13 cellular contexts compared by ENCODE assay signal in the genomic region with DNA sequence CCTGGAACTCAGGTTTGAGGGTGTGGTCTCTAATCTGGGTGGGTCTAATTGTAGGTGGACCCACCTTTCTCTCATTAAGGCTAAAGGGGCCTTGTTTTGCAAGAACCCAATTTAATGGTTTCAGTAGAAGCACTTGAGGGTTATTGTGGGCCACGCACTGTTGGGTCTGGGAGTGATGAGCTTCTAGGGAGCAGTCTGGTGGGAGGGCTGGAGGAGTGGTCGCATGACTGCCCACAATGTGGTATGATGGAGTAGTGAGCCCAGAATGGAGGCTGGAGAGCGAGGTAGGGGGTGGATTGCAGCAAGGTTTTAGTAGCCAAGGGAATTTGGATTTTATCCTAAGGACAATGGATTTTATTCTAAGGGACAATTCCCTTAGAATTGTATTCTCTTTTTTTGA. TPM values are rescaled to one million over a fixed set of nuclear protein-coding genes. Genes with fewer than 3 reads are reported as not detected.
DNase-seq lines count a peak whose midpoint lies in the region; ATAC-seq, FAIRE-seq and TF ChIP-seq lines count a peak whose summit lies in the region.
"Had no signal": no experiment of that assay in that cellular context is flagged by ENCODE, and none has a peak within 500 bp of the region (broad histone marks: within the 10 kb centered on the region; RNA-seq: fewer than 3 reads in every experiment).

No MANE protein-coding gene starts in this region.

- H2AK5ac ChIP-seq in IMR-90 (ENCODE audit: low read depth, low read length) (no peak overlapping the region), neuronal stem cell (ENCODE audit: low read depth, low read length) (no peak overlapping the region)

- H3K4me1 Mint-ChIP-seq in CD8-positive, alpha-beta memory T cell = peaks cover 64 to 81% (median 69%) of the 10 kb centered on the region in 3 donors
- H3K4me1 Mint-ChIP-seq in astrocyte (ENCODE audit: low read depth, unreplicated experiment) = peaks cover 14% of the 10 kb centered on the region
- peaks cover 30% of the 10 kb centered on the region for H3K4me1 Mint-ChIP-seq in nephron

- H2BK12ac ChIP-seq in neuronal stem cell (ENCODE audit: low read length) = no peak overlapping the region

- CTCF ChIA-PET in CD8-positive, alpha-beta memory T cell (lab: Charles Lee) = interaction anchor here (1.3 to 1.6 kb wide), 2 partner anchors 13 to 14 kb away, joined by 5 to 8 read pairs; no protein-coding TSS in a partner anchor
- CTCF ChIA-PET in IMR-90 (lab: Yijun Ruan, JAX) = interaction anchor here (1.1 kb wide), 1 partner anchor 14 kb away, joined by 3 read pairs; no protein-coding TSS in a partner anchor

- ATAC-seq in IMR-90 (ENCODE audit: low read depth) = no peak
- no peak for ATAC-seq in upper lobe of right lung
- no peak for ATAC-seq in HG03108 (IDR thresholded peaks at IDR 0.05; ENCODE audit: unreplicated experiment)

- no peak overlapping the region for H4K8ac ChIP-seq in IMR-90 (ENCODE audit: low read depth in 2 of 2, low read length in 2 of 2)
- no peak overlapping the region for H4K8ac ChIP-seq in neuronal stem cell (ENCODE audit: low read depth, low read length)

- peaks cover 6 to 65% (median 10%) of the 10 kb centered on the region in 3 donors for H3K36me3 Mint-ChIP-seq in CD8-positive, alpha-beta memory T cell
- peaks cover 35% of the 10 kb centered on the region for H3K36me3 Mint-ChIP-seq in astrocyte (ENCODE audit: low read depth, unreplicated experiment)
- H3K36me3 Mint-ChIP-seq in nephron (ENCODE audit: low read depth) = peaks cover 44% of the 10 kb centered on the region

- H3K36me3 ChIP-seq in CD8-positive, alpha-beta memory T cell (ENCODE audit: insufficient read depth, low read length) = peaks cover 12% of the 10 kb centered on the region
- peaks cover 19% of the 10 kb centered on the region for H3K36me3 ChIP-seq in IMR-90 (ENCODE audit: control insufficient read depth, insufficient read depth, low read length)
- peaks cover 9% of the 10 kb centered on the region for H3K36me3 ChIP-seq in astrocyte (ENCODE audit: insufficient read depth, low read length)
- peaks cover 28% of the 10 kb centered on the region for H3K36me3 ChIP-seq in upper lobe of right lung
- peaks cover 16 to 57% of the 10 kb centered on the region in 2 donors for H3K36me3 ChIP-seq in neuronal stem cell (replicated peaks in 1 of 2; ENCODE audit: control insufficient read depth in 2 of 2, insufficient read depth in 2 of 2, low read length in 2 of 2)

- H3K4ac ChIP-seq in IMR-90 (ENCODE audit: low read depth, low read length) (no peak overlapping the region), neuronal stem cell (ENCODE audit: low read length) (no peak overlapping the region)

- H3K4me2 ChIP-seq in IMR-90 (ENCODE audit: low read depth, low read length) (peak overlapping the region; percentile 93; the same call in 1 of the 2 replicates), astrocyte (ENCODE audit: low read length) (peak overlapping the region; percentile 92), neuronal stem cell (ENCODE audit: insufficient read depth, low read length, poor library complexity, severe bottlenecking) (no peak overlapping the region)

- H2BK15ac ChIP-seq in IMR-90 (ENCODE audit: low read depth, low read length) (no peak overlapping the region), neuronal stem cell (ENCODE audit: low read length) (no peak overlapping the region)

- peaks cover 75% of the 10 kb centered on the region for H3K79me2 ChIP-seq in astrocyte (ENCODE audit: insufficient read depth, low read length)

- H3K27ac Mint-ChIP-seq in CD8-positive, alpha-beta memory T cell = peak overlapping the region; percentile 26 to 97 (median 92)
- H3K27ac Mint-ChIP-seq in astrocyte (ENCODE audit: unreplicated experiment) (no peak overlapping the region), nephron (peak overlapping the region in 1 of 3 experiments; percentile 56)

- H4K91ac ChIP-seq in IMR-90 (ENCODE audit: insufficient read depth, low read depth, low read length) (no peak overlapping the region), neuronal stem cell (ENCODE audit: low read depth, low read length, poor library complexity) (no peak overlapping the region)

- H4K5ac ChIP-seq in IMR-90 (ENCODE audit: low read depth, low read length) = no peak overlapping the region

- H4K20me1 ChIP-seq in IMR-90 (ENCODE audit: insufficient read depth, low read length) (peaks cover 32% of the 10 kb centered on the region), astrocyte (ENCODE audit: insufficient read depth, low read length) (peaks cover 54% of the 10 kb centered on the region)

- in situ Hi-C loops in IMR-90 (cut with MboI; ENCODE audit: low sequenced_read_pairs) = no loop called here

- H3K27ac ChIP-seq in CD8-positive, alpha-beta memory T cell (ENCODE audit: low read depth, low read length) = no peak overlapping the region
- H3K27ac ChIP-seq in IMR-90 (ENCODE audit: insufficient read depth, low read length) (no peak overlapping the region), astrocyte (ENCODE audit: low read depth, low read length) (no peak overlapping the region), upper lobe of right lung (no peak overlapping the region), neuronal stem cell (replicated peaks; ENCODE audit: low read length) (no peak overlapping the region)

- H3K4me3 ChIP-seq in CD8-positive, alpha-beta memory T cell (ENCODE audit: low read length) = peak overlapping the region; percentile 89
- H3K4me3 ChIP-seq in IMR-90 (ENCODE audit: insufficient read depth, low read depth, low read length) (no peak overlapping the region), astrocyte (ENCODE audit: insufficient read depth, low read depth, low read length) (no peak overlapping the region), upper lobe of right lung (no peak overlapping the region), neuronal stem cell (ENCODE audit: low read length in 2 of 2) (no peak overlapping the region)

- no peak for TF ChIP-seq CTCF in IMR-90 (conservative IDR thresholded peaks at IDR 0.05; ENCODE audit: low read depth, low read length)
- no peak for TF ChIP-seq CTCF in astrocyte (IDR thresholded peaks at IDR 0.05; ENCODE audit: insufficient read depth, low read depth, low read length)
- no peak for TF ChIP-seq CTCF in nephron (IDR thresholded peaks at IDR 0.05; ENCODE audit: unreplicated experiment in 3 of 3)
- TF ChIP-seq CTCF in upper lobe of right lung (IDR thresholded peaks at IDR 0.05) = no peak

- no peak for DNase-seq in CD8-positive, alpha-beta memory T cell
- DNase-seq in IMR-90 (no peak), astrocyte (ENCODE audit: low read depth) (no peak), upper lobe of right lung (no peak), neuronal stem cell (ENCODE audit: low spot score) (no peak), NCI-H226 (no peak)
- DNase-seq: dermis blood vessel endothelial cell, EL, NCI-H2107, SHP77 had no signal

- TF ChIP-seq RAD21 in IMR-90 (IDR thresholded peaks at IDR 0.05; ENCODE audit: low read length) = no peak

- no peak for TF ChIP-seq POLR2A in IMR-90 (IDR thresholded peaks at IDR 0.05; ENCODE audit: low read depth, low read length)

- POLR2A ChIA-PET in CD8-positive, alpha-beta memory T cell (lab: Charles Lee) = no interaction called here
- POLR2A ChIA-PET in IMR-90 (lab: Charles Lee; ENCODE audit: unreplicated experiment) = no interaction called here

- H3K9me3 ChIP-seq in CD8-positive, alpha-beta memory T cell (ENCODE audit: low read length) = no peaks in the 10 kb centered on the region
- H3K9me3 ChIP-seq in IMR-90 (ENCODE audit: control insufficient read depth, insufficient read depth, low read length) = no peaks in the 10 kb centered on the region
- no peaks in the 10 kb centered on the region for H3K9me3 ChIP-seq in astrocyte (ENCODE audit: insufficient read depth, low read depth, low read length)
- H3K9me3 ChIP-seq in upper lobe of right lung = no peaks in the 10 kb centered on the region
- H3K9me3 ChIP-seq in neuronal stem cell (replicated peaks in 1 of 2; ENCODE audit: control insufficient read depth in 2 of 2, insufficient read depth in 1 of 2, low read depth in 1 of 2, low read length in 2 of 2) = peaks cover 0 to 3% of the 10 kb centered on the region in 2 donors

- intact Hi-C loops in IMR-90 (cut with micrococcal nuclease) = no loop called here
- intact Hi-C loops in upper lobe of right lung (cut with DNase I) = no loop called here

- H2AFZ ChIP-seq in IMR-90 (replicated peaks; ENCODE audit: low read length, poor library complexity) = no peak overlapping the region
- H2AFZ ChIP-seq in astrocyte (ENCODE audit: low read depth, low read length) = no peak overlapping the region
- no peak overlapping the region for H2AFZ ChIP-seq in neuronal stem cell (ENCODE audit: low read length)

- no peak overlapping the region for H2BK20ac ChIP-seq in IMR-90 (ENCODE audit: low read depth, low read length)

- no peaks in the 10 kb centered on the region for H3K27me3 ChIP-seq in CD8-positive, alpha-beta memory T cell (ENCODE audit: insufficient read depth, low read length, poor library complexity, severe bottlenecking)
- H3K27me3 ChIP-seq in IMR-90 (ENCODE audit: control insufficient read depth, insufficient read depth, low read length) (no peaks in the 10 kb centered on the region), astrocyte (ENCODE audit: insufficient read depth, low read length) (no peaks in the 10 kb centered on the region), upper lobe of right lung (no peaks in the 10 kb centered on the region), neuronal stem cell (ENCODE audit: control insufficient read depth in 3 of 3, insufficient read depth in 3 of 3, low read depth in 1 of 3, low read length in 3 of 3) (no peaks in the 10 kb centered on the region)

- BruUV-seq in IMR-90 (replicated peaks; lab: Mats Ljungman, UMichigan) = no TSS peak

- H3K4me1 ChIP-seq in CD8-positive, alpha-beta memory T cell (ENCODE audit: insufficient read depth, low read length) = peaks cover 47% of the 10 kb centered on the region
- H3K4me1 ChIP-seq in IMR-90 (ENCODE audit: control insufficient read depth, insufficient read depth, low read length) (peaks cover 5% of the 10 kb centered on the region; the same call in 1 of the 2 replicates), astrocyte (ENCODE audit: insufficient read depth, low read length) (peaks cover 24% of the 10 kb centered on the region), upper lobe of right lung (peaks cover 19% of the 10 kb centered on the region), neuronal stem cell (ENCODE audit: control insufficient read depth in 2 of 2, insufficient read depth in 1 of 2, low read depth in 1 of 2, low read length in 2 of 2) (peaks cover 0 to 11% of the 10 kb centered on the region in 2 donors)

- no peak overlapping the region for H2BK5ac ChIP-seq in IMR-90 (ENCODE audit: low read depth, low read length, poor library complexity, severe bottlenecking)
- H2BK5ac ChIP-seq in neuronal stem cell (ENCODE audit: low read length) = no peak overlapping the region

- H2BK120ac ChIP-seq in IMR-90 (ENCODE audit: low read depth, low read length) = no peak overlapping the region
- no peak overlapping the region for H2BK120ac ChIP-seq in neuronal stem cell (ENCODE audit: low read depth, low read length)

- WGBS in IMR-90 (ENCODE audit: extremely low coverage in 2 of 2, insufficient read length in 1 of 2), 2 experiments = no CpG with 5 or more reads among the region's 3 CpGs
- no CpG with 5 or more reads among the region's 3 CpGs for WGBS in neuronal stem cell (ENCODE audit: extremely low coverage in 2 of 2, insufficient read length in 2 of 2, insufficient replicate concordance in 1 of 2), 2 donors

- H3K4me3 Mint-ChIP-seq in CD8-positive, alpha-beta memory T cell = peak overlapping the region; percentile 98 to 100 (median 99)
- peak overlapping the region; percentile 94 for H3K4me3 Mint-ChIP-seq in astrocyte (ENCODE audit: unreplicated experiment)
- peak overlapping the region; percentile 91 to 98 (median 97) for H3K4me3 Mint-ChIP-seq in nephron

- peaks cover 3 to 6% (median 4%) of the 10 kb centered on the region in 5 donors for H3K9me3 Mint-ChIP-seq in CD8-positive, alpha-beta memory T cell
- H3K9me3 Mint-ChIP-seq in astrocyte (ENCODE audit: unreplicated experiment) (peaks cover 5% of the 10 kb centered on the region), nephron (peaks cover 2% of the 10 kb centered on the region)

- dilution Hi-C loops in IMR-90 (cut with HindIII; ENCODE audit: low sequenced_read_pairs, unreplicated experiment) = no loop called here

- H3K14ac ChIP-seq in IMR-90 (replicated peaks; ENCODE audit: low read depth, low read length) (0 out of 2 replicates have a peak overlapping the region, but pooled peaks have one; percentile 21), neuronal stem cell (ENCODE audit: low read length) (no peak overlapping the region)

- peaks cover 19% of the 10 kb centered on the region for H3K9me1 ChIP-seq in IMR-90 (ENCODE audit: insufficient read depth, low read length)

- peak overlapping the region; percentile 56; the same call in 1 of the 2 replicates for H3K23ac ChIP-seq in IMR-90 (ENCODE audit: low read depth, low read length)
- no peak overlapping the region for H3K23ac ChIP-seq in neuronal stem cell (ENCODE audit: low read depth, low read length, poor library complexity)

- H2AK9ac ChIP-seq in IMR-90 (replicated peaks; ENCODE audit: low read depth, low read length, poor library complexity) = no peak overlapping the region

- H3K27me3 Mint-ChIP-seq in CD8-positive, alpha-beta memory T cell = no peaks in the 10 kb centered on the region
- no peaks in the 10 kb centered on the region for H3K27me3 Mint-ChIP-seq in astrocyte (ENCODE audit: low read depth, unreplicated experiment)
- peaks cover 3% of the 10 kb centered on the region for H3K27me3 Mint-ChIP-seq in nephron (ENCODE audit: low read depth)

- no peak overlapping the region for H3K9ac ChIP-seq in IMR-90 (ENCODE audit: low read depth, low read length)
- no peak overlapping the region for H3K9ac ChIP-seq in astrocyte (ENCODE audit: low read length)
- H3K9ac ChIP-seq in neuronal stem cell (ENCODE audit: low read depth, low read length, poor library complexity) = no peak overlapping the region

- no peak overlapping the region for H3K56ac ChIP-seq in IMR-90 (ENCODE audit: extremely low read depth, insufficient read depth, low read length)

- peaks cover 38 to 68% of the 10 kb centered on the region in 2 experiments for H3K79me1 ChIP-seq in IMR-90 (ENCODE audit: low read depth in 1 of 2, low read length in 2 of 2)
- peaks cover 3% of the 10 kb centered on the region for H3K79me1 ChIP-seq in neuronal stem cell (ENCODE audit: low read depth, low read length)

- no peak for FAIRE-seq in astrocyte (lab: Jason Lieb, UNC)
- FAIRE-seq: HTR-8/SVneo had no signal

- no peak overlapping the region for H3K18ac ChIP-seq in IMR-90 (ENCODE audit: low read depth, low read length)
- no peak overlapping the region for H3K18ac ChIP-seq in neuronal stem cell (ENCODE audit: low read length)

RNA-seq across cellular contexts. Expression of a gene that starts 2.7 kb away (rescaled TPM):
- 10 to 100 TPM; 57.6 to 60.0 TPM for total RNA-seq in CD8-positive, alpha-beta memory T cell
- 23.3 TPM for polyA plus RNA-seq in CD8-positive, alpha-beta memory T cell
- 7.8 and 9.0 TPM in 2 replicates for total RNA-seq in IMR-90 (2012; rRNA removed)
- 15.0 and 18.8 TPM in 2 replicates for polyA plus RNA-seq in IMR-90 (2012; rRNA removed)
- 9.1 and 10.1 TPM in 2 replicates for polyA plus RNA-seq in IMR-90 (2012; cell fraction: cytosol; rRNA removed)
- polyA plus RNA-seq in IMR-90 (2012; cell fraction: nucleus; rRNA removed; ENCODE audit: low replicate concordance) = 11.1 and 22.6 TPM in 2 replicates
- 28.8 and 29.5 TPM in 2 replicates for total RNA-seq in astrocyte
- 32.3 TPM for total RNA-seq in upper lobe of right lung
- 10.3 TPM for polyA plus RNA-seq in neuronal stem cell (2013, experiment 1 of 2)
- 10.2 TPM for polyA plus RNA-seq in neuronal stem cell (2013, experiment 2 of 2)

RNA-seq across cellular contexts. Expression of a gene that starts 41.7 kb away (rescaled TPM):
- total RNA-seq in CD8-positive, alpha-beta memory T cell = under 1 TPM in 1 of 2 experiments, not detected in 1; 0.69 TPM
- 0.16 TPM for polyA plus RNA-seq in CD8-positive, alpha-beta memory T cell
- total RNA-seq in IMR-90 (2012; rRNA removed) (not detected in 2 replicates), astrocyte (not detected in 2 replicates), upper lobe of right lung (2.2 TPM)
- polyA plus RNA-seq in IMR-90 (2012; rRNA removed) = 0.27 TPM in 1 of 2 replicates, not detected in the other
- not detected in 2 replicates for polyA plus RNA-seq in IMR-90 (2012; cell fraction: cytosol; rRNA removed)
- 0.11 and 0.62 TPM in 2 replicates for polyA plus RNA-seq in IMR-90 (2012; cell fraction: nucleus; rRNA removed; ENCODE audit: low replicate concordance)
- not detected for polyA plus RNA-seq in neuronal stem cell (2013, experiment 1 of 2)
- 0.21 TPM for polyA plus RNA-seq in neuronal stem cell (2013, experiment 2 of 2)
